Comparison of ENCODE assay signal across 1 cellular context in genomic region chr12:57590892-57591566, GRCh38.
A peak's percentile ranks its signal among the peaks of the same experiment; 100 is the strongest.
TF ChIP-seq lines count a peak whose summit lies in the region.

TSS of gene PIP4K2C (plus strand) at chr12:57591192. CDS start at chr12:57591290, 98 bp downstream.

TF ChIP-seq in HepG2, 621 proteins besides CTCF, POLR2A, EP300 and RAD21 (continued from another document and continues in another):
- TF ChIP-seq MLXIP (CRISPR knock-in tag; IDR thresholded peaks at IDR 0.05; ENCODE audit: borderline replicate concordance), result no peak
- TF ChIP-seq TEAD3 (CRISPR knock-in tag; optimal IDR thresholded peaks at IDR 0.05; ENCODE audit: borderline replicate concordance), result peak; percentile 38
- TF ChIP-seq IKZF4 (CRISPR knock-in tag; IDR thresholded peaks at IDR 0.05; ENCODE audit: borderline replicate concordance, low read depth, not compliant biosample characterization), result no peak
- TF ChIP-seq POLR2G (IDR thresholded peaks at IDR 0.05; ENCODE audit: low read depth, low read length), result peak; percentile 78
- TF ChIP-seq ZNF547 (CRISPR knock-in tag; IDR thresholded peaks at IDR 0.05), result peak; percentile 76; the same call in 1 of the 2 replicates
- TF ChIP-seq ZNF839 (CRISPR knock-in tag; IDR thresholded peaks at IDR 0.05; ENCODE audit: borderline replicate concordance), result no peak
- no peak for TF ChIP-seq KLF16 (CRISPR knock-in tag; IDR thresholded peaks at IDR 0.05)
- no peak for TF ChIP-seq EED (CRISPR knock-in tag; IDR thresholded peaks at IDR 0.05)
- no peak for TF ChIP-seq EHMT2 (IDR thresholded peaks at IDR 0.05; ENCODE audit: borderline replicate concordance, low read depth, low read length)
- 0 out of 2 replicates have a peak, but pooled peaks have one; percentile 23 for TF ChIP-seq NR0B2 (CRISPR knock-in tag; IDR thresholded peaks at IDR 0.05)
- TF ChIP-seq ZEB1 (IDR thresholded peaks at IDR 0.05; ENCODE audit: insufficient replicate concordance, low read depth), result peak; percentile 95
- TF ChIP-seq ZNF556 (CRISPR knock-in tag; IDR thresholded peaks at IDR 0.05; ENCODE audit: borderline replicate concordance), result no peak
- TF ChIP-seq ZNF446 (CRISPR knock-in tag; IDR thresholded peaks at IDR 0.05), result no peak
- TF ChIP-seq THAP9 (CRISPR knock-in tag; IDR thresholded peaks at IDR 0.05; ENCODE audit: borderline replicate concordance), result peak; percentile 83; the same call in 1 of the 2 replicates
- no peak for TF ChIP-seq HOXA9 (CRISPR knock-in tag; IDR thresholded peaks at IDR 0.05; ENCODE audit: borderline replicate concordance)
- no peak for TF ChIP-seq PRDM4 (CRISPR knock-in tag; IDR thresholded peaks at IDR 0.05; ENCODE audit: borderline replicate concordance)
- no peak for TF ChIP-seq MTA3 (CRISPR knock-in tag; IDR thresholded peaks at IDR 0.05)
- TF ChIP-seq ZNF776 (CRISPR knock-in tag; IDR thresholded peaks at IDR 0.05), result no peak; the same call in 1 of the 2 replicates
- TF ChIP-seq JUNB (CRISPR knock-in tag; IDR thresholded peaks at IDR 0.05; ENCODE audit: borderline replicate concordance), result no peak
- no peak for TF ChIP-seq FOXO1 (CRISPR knock-in tag; IDR thresholded peaks at IDR 0.05)
- 0 out of 2 replicates have a peak, but pooled peaks have one; percentile 19 for TF ChIP-seq ARNTL (CRISPR knock-in tag; IDR thresholded peaks at IDR 0.05)
- no peak for TF ChIP-seq FOXP4 (CRISPR knock-in tag; IDR thresholded peaks at IDR 0.05)
- no peak for TF ChIP-seq HHEX (CRISPR knock-in tag; IDR thresholded peaks at IDR 0.05)
- TF ChIP-seq MIXL1 (CRISPR knock-in tag; IDR thresholded peaks at IDR 0.05), result peak; percentile 65; the same call in 1 of the 2 replicates
- no peak for TF ChIP-seq SMC3 (IDR thresholded peaks at IDR 0.05; ENCODE audit: low read length)
- TF ChIP-seq ZMAT5 (CRISPR knock-in tag; IDR thresholded peaks at IDR 0.05; ENCODE audit: borderline replicate concordance, low read depth), result no peak
- TF ChIP-seq ZNF20 (CRISPR knock-in tag; IDR thresholded peaks at IDR 0.05), result 0 out of 2 replicates have a peak, but pooled peaks have one; percentile 51
- no peak for TF ChIP-seq SRSF9 (IDR thresholded peaks at IDR 0.05; ENCODE audit: borderline replicate concordance, insufficient read depth, low read depth, low read length, poor library complexity, severe bottlenecking)
- peak; percentile 92 for TF ChIP-seq USF2 (IDR thresholded peaks at IDR 0.05; ENCODE audit: low read depth, low read length)
- TF ChIP-seq USF2 (CRISPR knock-in tag; IDR thresholded peaks at IDR 0.05; ENCODE audit: borderline replicate concordance), result peak; percentile 86; the same call in 1 of the 2 replicates
- no peak for TF ChIP-seq RFXANK (CRISPR knock-in tag; IDR thresholded peaks at IDR 0.05)
- no peak for TF ChIP-seq GFI1 (CRISPR knock-in tag; IDR thresholded peaks at IDR 0.05; ENCODE audit: borderline replicate concordance)
- TF ChIP-seq STAG1 (CRISPR knock-in tag; IDR thresholded peaks at IDR 0.05), result no peak
- TF ChIP-seq ZMYM3 (CRISPR knock-in tag; IDR thresholded peaks at IDR 0.05), result no peak
- no peak for TF ChIP-seq MAFK (conservative IDR thresholded peaks at IDR 0.05 in 1 of 2, IDR thresholded peaks at IDR 0.05 in 1 of 2; ENCODE audit: low read length in 2 of 2)
- TF ChIP-seq SMAD9 (CRISPR knock-in tag; IDR thresholded peaks at IDR 0.05), result no peak
- TF ChIP-seq SIN3A (IDR thresholded peaks at IDR 0.05; ENCODE audit: borderline replicate concordance, low read depth, low read length), result peak; percentile 89
- TF ChIP-seq MEF2D (CRISPR knock-in tag; IDR thresholded peaks at IDR 0.05), result no peak
- peak; percentile 89 for TF ChIP-seq BHLHE40 (IDR thresholded peaks at IDR 0.05; ENCODE audit: low read length)
- TF ChIP-seq ZNF704 (CRISPR knock-in tag; IDR thresholded peaks at IDR 0.05; ENCODE audit: borderline replicate concordance), result no peak
